Comparison of ENCODE assay signal across 9 cellular contexts in genomic region chr4:4519296-4519898, GRCh38. TPM values are rescaled to one million over a fixed set of nuclear protein-coding genes. Genes with fewer than 3 reads are reported as not detected.
DNase-seq lines count a peak whose midpoint lies in the region; ATAC-seq and TF ChIP-seq lines count a peak whose summit lies in the region.
"Had no signal": no experiment of that assay in that cellular context is flagged by ENCODE, and none has a peak within 500 bp of the region (broad histone marks: within the 10 kb centered on the region; RNA-seq: fewer than 3 reads in every experiment).

No MANE protein-coding gene starts in this region.

- POLR2A ChIA-PET in Panc1 (lab: Charles Lee) = no interaction called here

- H3K9me3 ChIP-seq in Panc1 (ENCODE audit: control insufficient read depth, insufficient read depth, low read depth, low read length) (no peaks in the 10 kb centered on the region), tibial artery (no peaks in the 10 kb centered on the region)

- H3K4me1 ChIP-seq in Panc1 (ENCODE audit: control insufficient read depth, insufficient read depth, low read length) = peaks cover 5% of the 10 kb centered on the region
- peaks cover 0 to 10% (median 0%) of the 10 kb centered on the region in 4 donors for H3K4me1 ChIP-seq in tibial artery

- intact Hi-C loops in Panc1 (cut with micrococcal nuclease; ENCODE audit: unreplicated experiment) = no loop called here
- intact Hi-C loops in tibial artery (cut with DNase I; ENCODE audit: low total_unique reads) = no loop called here

- H3K36me3 ChIP-seq in Panc1 (ENCODE audit: control insufficient read depth, insufficient read depth, low read length) = no peaks in the 10 kb centered on the region
- no peaks in the 10 kb centered on the region for H3K36me3 ChIP-seq in tibial artery

- H3K27ac ChIP-seq in Panc1 (ENCODE audit: low read length) (no peak overlapping the region), tibial artery (no peak overlapping the region)

- in situ Hi-C loops in Panc1 (cut with HindIII; ENCODE audit: low pct_unique_long_range_greater_than_20kb, low sequenced_read_pairs) = no loop called here

- H3K4me3 ChIP-seq in Panc1 (ENCODE audit: low read depth in 2 of 2, low read length in 2 of 2) (peak overlapping the region in 1 of 2 experiments; percentile 12; a peak in 1 of 4 replicates), fibroblast of mammary gland (ENCODE audit: control insufficient read depth, low read depth, low read length) (no peak overlapping the region), tibial artery (no peak overlapping the region)
- H3K4me3 ChIP-seq: lung had no signal

- ATAC-seq in Panc1 (peak; percentile 66), HG02798 (IDR thresholded peaks at IDR 0.05; ENCODE audit: poor library complexity, unreplicated experiment) (no peak), GM21717 (IDR thresholded peaks at IDR 0.05; ENCODE audit: unreplicated experiment) (no peak)

- CTCF ChIA-PET in Panc1 (lab: Charles Lee) = interaction anchor here (0.5 to 1.5 kb wide), 3 partner anchors 8 to 13 kb away, joined by 3 to 11 read pairs (median 8); no protein-coding TSS in a partner anchor

- peak; percentile 0 for DNase-seq in NCI-H748 (lab: John Stamatoyannopoulos, UW; ENCODE audit: unreplicated experiment)
- no peak for DNase-seq in NCI-H748 treated with DMSO at 0.1 percent for 48 hours (lab: John Stamatoyannopoulos, UW)
- DNase-seq in Panc1 (ENCODE audit: low read depth, low spot score) = no peak
- DNase-seq in fibroblast of mammary gland (ENCODE audit: low read depth) = peak; percentile 50
- no peak for DNase-seq in tibial artery
- no peak for DNase-seq in nucleus accumbens (lab: John Stamatoyannopoulos, UW)

- peak; percentile 67; the same call in 1 of the 2 replicates for TF ChIP-seq CTCF in Panc1 (IDR thresholded peaks at IDR 0.05)
- peak; percentile 84 for TF ChIP-seq CTCF in fibroblast of mammary gland (conservative IDR thresholded peaks at IDR 0.05; ENCODE audit: control insufficient read depth, insufficient read depth, low read depth, low read length)
- peak; percentile 19 to 34 for TF ChIP-seq CTCF in tibial artery (IDR thresholded peaks at IDR 0.05)

- H3K27me3 ChIP-seq in Panc1 (ENCODE audit: control insufficient read depth, insufficient read depth, low read length) = no peaks in the 10 kb centered on the region
- H3K27me3 ChIP-seq in tibial artery = no peaks in the 10 kb centered on the region

- BruUV-seq in Panc1 (replicated peaks; lab: Mats Ljungman, UMichigan) = no TSS peak

RNA-seq across cellular contexts. Expression of gene STX18, which starts 22.5 kb away (rescaled TPM):
- 15.0 TPM for total RNA-seq in Panc1 (2021; ENCODE audit: unreplicated experiment)
- 10.8 TPM for polyA plus RNA-seq in Panc1 (2012; ENCODE audit: insufficient read length)

Comparison
In these comparisons a context has a peak if more than half of its experiments do, and no peak if none do; other contexts are left out.
1. DNase-seq: peak in NCI-H748 (single experiment) and fibroblast of mammary gland (single experiment); none in NCI-H748 treated with DMSO at 0.1 percent for 48 hours (single experiment), Panc1 (single experiment), tibial artery (0 of 2) and nucleus accumbens (0 of 56).
2. CTCF ChIP-seq: peak in every context shown above with its lines; median percentile 84 in fibroblast of mammary gland; 67 in Panc1; 26 in tibial artery.